1 cellular context compared by ENCODE assay signal in the genomic region with DNA sequence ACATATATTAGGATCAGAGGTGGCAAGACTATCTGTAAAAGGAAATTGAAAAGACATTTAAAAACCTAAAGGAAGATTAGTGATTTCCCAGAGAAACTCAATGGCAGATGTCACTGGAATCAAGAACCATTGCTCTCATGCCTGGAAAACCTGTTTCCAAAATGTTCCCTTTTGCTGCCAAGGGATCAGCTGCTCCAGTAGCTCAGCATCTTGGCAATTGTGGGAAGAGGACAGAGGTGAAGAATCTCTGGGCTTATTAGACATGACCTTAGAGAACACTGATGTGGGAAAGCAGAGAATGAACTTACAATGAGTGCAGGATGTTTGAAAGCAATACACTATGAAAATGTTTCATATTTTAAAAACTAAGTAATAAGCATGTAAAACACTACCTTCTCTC.
TF ChIP-seq lines count a peak whose summit lies in the region.

No MANE protein-coding gene starts in this region.

TF ChIP-seq in H1, 55 proteins besides CTCF, POLR2A, EP300 and RAD21 (continued from another document):
- TF ChIP-seq, protein P1, sequence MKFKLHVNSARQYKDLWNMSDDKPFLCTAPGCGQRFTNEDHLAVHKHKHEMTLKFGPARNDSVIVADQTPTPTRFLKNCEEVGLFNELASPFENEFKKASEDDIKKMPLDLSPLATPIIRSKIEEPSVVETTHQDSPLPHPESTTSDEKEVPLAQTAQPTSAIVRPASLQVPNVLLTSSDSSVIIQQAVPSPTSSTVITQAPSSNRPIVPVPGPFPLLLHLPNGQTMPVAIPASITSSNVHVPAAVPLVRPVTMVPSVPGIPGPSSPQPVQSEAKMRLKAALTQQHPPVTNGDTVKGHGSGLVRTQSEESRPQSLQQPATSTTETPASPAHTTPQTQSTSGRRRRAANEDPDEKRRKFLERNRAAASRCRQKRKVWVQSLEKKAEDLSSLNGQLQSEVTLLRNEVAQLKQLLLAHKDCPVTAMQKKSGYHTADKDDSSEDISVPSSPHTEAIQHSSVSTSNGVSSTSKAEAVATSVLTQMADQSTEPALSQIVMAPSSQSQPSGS (IDR thresholded peaks at IDR 0.05; ENCODE audit: low read length), result no peak
